Comparison of ENCODE assay signal across 1 cellular context in genomic region chr19:7214329-7215089, GRCh38.
TF ChIP-seq lines count a peak whose summit lies in the region.

No MANE protein-coding gene starts in this region.

TF ChIP-seq in HepG2, 621 proteins besides CTCF, POLR2A, EP300 and RAD21 (continued from another document and continues in another):
- TF ChIP-seq AFF4 (CRISPR knock-in tag; IDR thresholded peaks at IDR 0.05) (no peak), THAP11 (CRISPR knock-in tag; IDR thresholded peaks at IDR 0.05) (peak; percentile 70), ASH2L (IDR thresholded peaks at IDR 0.05; ENCODE audit: insufficient read length, low read depth, low read length) (peak; percentile 14), ZNF775 (CRISPR knock-in tag; IDR thresholded peaks at IDR 0.05; ENCODE audit: borderline replicate concordance) (no peak), KMT2A (CRISPR knock-in tag; IDR thresholded peaks at IDR 0.05) (no peak; the same call in 1 of the 2 replicates), ZNF512 (CRISPR knock-in tag; IDR thresholded peaks at IDR 0.05) (no peak), BCLAF1 (IDR thresholded peaks at IDR 0.05) (no peak), ZNF24 (IDR thresholded peaks at IDR 0.05) (no peak), ATF1 (CRISPR knock-in tag; IDR thresholded peaks at IDR 0.05) (no peak), ZNF770 (CRISPR knock-in tag; IDR thresholded peaks at IDR 0.05) (peak; percentile 43; the same call in 1 of the 2 replicates), HNRNPH1 (optimal IDR thresholded peaks at IDR 0.05; ENCODE audit: low read depth, low read length) (no peak), ARNTL (CRISPR knock-in tag; IDR thresholded peaks at IDR 0.05) (peak; percentile 98), HOXA3 (CRISPR knock-in tag; IDR thresholded peaks at IDR 0.05) (peak; percentile 72), POLR2G (IDR thresholded peaks at IDR 0.05; ENCODE audit: low read depth, low read length) (no peak), IKZF5 (CRISPR knock-in tag; IDR thresholded peaks at IDR 0.05) (peak; percentile 58; the same call in 1 of the 2 replicates), SNAPC5 (CRISPR knock-in tag; IDR thresholded peaks at IDR 0.05; ENCODE audit: borderline replicate concordance) (0 out of 2 replicates have a peak, but pooled peaks have one; percentile 48), ZNF761 (CRISPR knock-in tag; conservative IDR thresholded peaks at IDR 0.05) (no peak), CHD2 (IDR thresholded peaks at IDR 0.05; ENCODE audit: low read depth, low read length) (no peak), ZNF18 (CRISPR knock-in tag; IDR thresholded peaks at IDR 0.05; ENCODE audit: insufficient replicate concordance) (no peak), ZBTB8A (CRISPR knock-in tag; IDR thresholded peaks at IDR 0.05; ENCODE audit: borderline replicate concordance, low read depth) (no peak), FOXC1 (CRISPR knock-in tag; IDR thresholded peaks at IDR 0.05; ENCODE audit: borderline replicate concordance) (0 out of 2 replicates have a peak, but pooled peaks have one; percentile 48), ZNF574 (CRISPR knock-in tag; IDR thresholded peaks at IDR 0.05) (peak; percentile 41; the same call in 1 of the 2 replicates), USF2 (IDR thresholded peaks at IDR 0.05; ENCODE audit: low read depth, low read length) (no peak), USF2 (CRISPR knock-in tag; IDR thresholded peaks at IDR 0.05; ENCODE audit: borderline replicate concordance) (no peak; the same call in 1 of the 2 replicates), ZMYM3 (CRISPR knock-in tag; IDR thresholded peaks at IDR 0.05) (peak; percentile 49; the same call in 1 of the 2 replicates), GPBP1L1 (CRISPR knock-in tag; IDR thresholded peaks at IDR 0.05) (no peak), NFRKB (IDR thresholded peaks at IDR 0.05) (no peak)
